ENCODE assay signal across 18 cellular contexts in the genomic region with DNA sequence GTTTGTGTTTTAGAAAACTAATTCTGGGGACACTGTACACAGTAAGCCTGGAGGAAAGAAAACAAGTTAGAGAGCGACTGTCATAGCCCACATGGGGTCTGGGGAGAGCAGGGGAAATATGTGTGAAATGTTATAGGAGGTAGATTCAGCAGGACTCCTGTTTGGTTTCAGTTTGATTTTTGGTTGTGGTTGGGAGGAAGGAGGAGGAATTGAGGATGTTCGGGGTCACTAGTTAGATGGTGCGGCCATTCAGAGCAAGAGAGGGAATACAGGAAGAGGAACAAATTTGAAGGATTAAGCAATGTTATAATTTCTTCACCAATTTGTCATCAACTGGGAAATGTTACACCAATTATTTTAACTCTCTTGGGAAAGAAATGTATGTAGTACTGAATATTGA. TPM values are rescaled to one million over a fixed set of nuclear protein-coding genes. Genes with fewer than 3 reads are reported as not detected.
DNase-seq lines count a peak whose midpoint lies in the region; TF ChIP-seq lines count a peak whose summit lies in the region.
"Had no signal": no experiment of that assay in that cellular context is flagged by ENCODE, and none has a peak within 500 bp of the region (broad histone marks: within the 10 kb centered on the region; RNA-seq: fewer than 3 reads in every experiment).

No MANE protein-coding gene starts in this region.

- CTCF ChIA-PET in activated naive CD4-positive, alpha-beta T cell treated with anti-CD3 and anti-CD28 coated beads, Interleukin-2, amount 10 ng/mL, durations not matched to agents 7 days and 5 days (lab: Charles Lee): no interaction called here
- CTCF ChIA-PET in GM10248 (lab: Yijun Ruan, JAX): interaction anchor here (0.7 kb wide), 1 partner anchor 541 kb away, joined by 3 read pairs; no protein-coding TSS in a partner anchor

- H3K36me3 Mint-ChIP-seq in activated naive CD4-positive, alpha-beta T cell treated with anti-CD3 and anti-CD28 coated beads, Interleukin-2, amount 10 ng/mL, durations not matched to agents 7 days and 5 days: peaks cover 30% of the 10 kb centered on the region

- in situ Hi-C loops in transverse colon (cut with MboI; ENCODE audit: low pct_ligation_motif_present in 1 of 4, low pct_unique_long_range_greater_than_20kb in 1 of 4, low sequenced_read_pairs in 3 of 4): no loop called here

- H3K4me1 Mint-ChIP-seq in activated naive CD4-positive, alpha-beta T cell treated with anti-CD3 and anti-CD28 coated beads, Interleukin-2, amount 10 ng/mL, durations not matched to agents 7 days and 5 days: peaks cover 49% of the 10 kb centered on the region
- H3K4me1 Mint-ChIP-seq: endodermal cell, neural progenitor cell had no signal

- no peaks in the 10 kb centered on the region for H3K27me3 ChIP-seq in transverse colon
- H3K27me3 ChIP-seq: hepatocyte, MG63, neural progenitor cell had no signal

- no peaks in the 10 kb centered on the region for H3K4me1 ChIP-seq in transverse colon
- H3K4me1 ChIP-seq: neural progenitor cell had no signal

- TF ChIP-seq EP300 in transverse colon (IDR thresholded peaks at IDR 0.05; ENCODE audit: low read depth): no peak

- WGBS in transverse colon (ENCODE audit: low coverage in 1 of 2), 2 donors: 78 to 91% methylated on average over 3 of the region's 3 CpGs

- H3K4me3 Mint-ChIP-seq in activated naive CD4-positive, alpha-beta T cell treated with anti-CD3 and anti-CD28 coated beads, Interleukin-2, amount 10 ng/mL, durations not matched to agents 7 days and 5 days: no peak overlapping the region
- H3K4me3 Mint-ChIP-seq: endodermal cell, neural progenitor cell had no signal

- no peak for TF ChIP-seq POLR2A in transverse colon (IDR thresholded peaks at IDR 0.05)

- H3K4me3 ChIP-seq in transverse colon: no peak overlapping the region
- H3K4me3 ChIP-seq: hepatocyte, MG63, neural progenitor cell, thoracic aorta had no signal

- no peaks in the 10 kb centered on the region for H3K9me3 ChIP-seq in transverse colon
- H3K9me3 ChIP-seq: MG63, thoracic aorta had no signal

- H3K36me3 ChIP-seq in transverse colon: no peaks in the 10 kb centered on the region
- H3K36me3 ChIP-seq: MG63, neural progenitor cell, thoracic aorta had no signal

- POLR2A ChIA-PET in GM10248 (lab: Yijun Ruan, JAX): no interaction called here

- H3K27me3 Mint-ChIP-seq in activated naive CD4-positive, alpha-beta T cell treated with anti-CD3 and anti-CD28 coated beads, Interleukin-2, amount 10 ng/mL, durations not matched to agents 7 days and 5 days: no peaks in the 10 kb centered on the region

- no peaks in the 10 kb centered on the region for H3K9me3 Mint-ChIP-seq in activated naive CD4-positive, alpha-beta T cell treated with anti-CD3 and anti-CD28 coated beads, Interleukin-2, amount 10 ng/mL, durations not matched to agents 7 days and 5 days

- intact Hi-C loops in transverse colon (cut with DNase I; ENCODE audit: low total_unique reads): no loop called here

- TF ChIP-seq CTCF in GM10248 (IDR thresholded peaks at IDR 0.05; ENCODE audit: control extremely low read depth, extremely low read depth, low read depth, missing control alignments) (no peak), transverse colon (IDR thresholded peaks at IDR 0.05) (no peak)

- H3K27ac ChIP-seq in transverse colon: no peak overlapping the region
- H3K27ac ChIP-seq: hepatocyte, neural progenitor cell, thoracic aorta had no signal

- DNase-seq in activated naive CD4-positive, alpha-beta T cell treated with anti-CD3 and anti-CD28 coated beads, Interleukin-2, amount 10 ng/mL, durations not matched to agents 7 days and 5 days: no peak
- no peak for DNase-seq in activated naive CD4-positive, alpha-beta T cell treated with anti-CD3 and anti-CD28 coated beads, Interleukin-2, amount 50 U/mL, for 16 hours
- peak; percentile 92 for DNase-seq in SKM-1 (lab: John Stamatoyannopoulos, UW; ENCODE audit: unreplicated experiment)
- DNase-seq in fibroblast of gingiva (ENCODE audit: low read depth): peak; percentile 69
- no peak for DNase-seq in GM10248 (ENCODE audit: extremely low spot score)
- no peak for DNase-seq in middle frontal gyrus (ENCODE audit: extremely low spot score, low spot score)
- no peak for DNase-seq in transverse colon
- DNase-seq in RPMI8226: no peak
- DNase-seq: activated CD8-positive, alpha-beta memory T cell treated with anti-CD3 and anti-CD28 coated beads for 24 hours; activated gamma-delta T cell; endodermal cell; islet precursor cell; MG63; NCI-H2029 treated with DMSO at 0.1 percent for 48 hours; stimulated activated CD8-positive, alpha-beta memory T cell treated with anti-CD3 and anti-CD28 coated beads, Interleukin-4, amount 100 ng/mL, for 48 hours had no signal

- H3K27ac Mint-ChIP-seq in activated naive CD4-positive, alpha-beta T cell treated with anti-CD3 and anti-CD28 coated beads, Interleukin-2, amount 10 ng/mL, durations not matched to agents 7 days and 5 days: peak overlapping the region; percentile 49
- H3K27ac Mint-ChIP-seq: endodermal cell, neural progenitor cell had no signal

RNA-seq across cellular contexts. Expression of a gene that starts 25.1 kb away (rescaled TPM):
- total RNA-seq in transverse colon: 10 to 100 TPM in 1 of 4 donors, 1 to 10 TPM in 3; 4.8 to 18.4 (median 7.4) TPM

Comparison
In these comparisons a context has a peak if more than half of its experiments do, and no peak if none do; other contexts are left out.
1. DNase-seq: peak in SKM-1 (single experiment) and fibroblast of gingiva (single experiment); none in activated naive CD4-positive, alpha-beta T cell treated with anti-CD3 and anti-CD28 coated beads, Interleukin-2, amount 10 ng/mL, durations not matched to agents 7 days and 5 days (single experiment), activated naive CD4-positive, alpha-beta T cell treated with anti-CD3 and anti-CD28 coated beads, Interleukin-2, amount 50 U/mL, for 16 hours (single experiment), GM10248 (single experiment), middle frontal gyrus (single experiment), transverse colon (single experiment) and RPMI8226 (single experiment).